Comparison of ENCODE assay signal across 13 cellular contexts in genomic region chr17:5582177-5582885, GRCh38. TPM values are rescaled to one million over a fixed set of nuclear protein-coding genes. Genes with fewer than 3 reads are reported as not detected.
DNase-seq lines count a peak whose midpoint lies in the region; ATAC-seq and TF ChIP-seq lines count a peak whose summit lies in the region.
"Had no signal": no experiment of that assay in that cellular context is flagged by ENCODE, and none has a peak within 500 bp of the region (broad histone marks: within the 10 kb centered on the region; RNA-seq: fewer than 3 reads in every experiment).

No MANE protein-coding gene starts in this region.

- H3K9ac ChIP-seq in adipocyte (ENCODE audit: low read length), result peak overlapping the region; percentile 87

- peaks cover 65% of the 10 kb centered on the region for H3K4me1 ChIP-seq in CD8-positive, alpha-beta memory T cell (ENCODE audit: insufficient read depth, low read length)
- H3K4me1 ChIP-seq in adipocyte (ENCODE audit: control insufficient read depth, insufficient read depth, low read length) (peaks cover 45% of the 10 kb centered on the region), lower lobe of right lung (peaks cover 61% of the 10 kb centered on the region), adrenal gland (replicated peaks in 1 of 2) (peaks cover 0 to 7% of the 10 kb centered on the region in 2 donors)

- peaks cover 27 to 65% (median 28%) of the 10 kb centered on the region in 3 donors for H3K36me3 Mint-ChIP-seq in CD8-positive, alpha-beta memory T cell

- H3K9me3 Mint-ChIP-seq in CD8-positive, alpha-beta memory T cell, result peaks cover 0 to 2% (median 0%) of the 10 kb centered on the region in 5 donors

- no peak overlapping the region for H3K27ac ChIP-seq in CD8-positive, alpha-beta memory T cell (ENCODE audit: low read depth, low read length)
- H3K27ac ChIP-seq in lower lobe of right lung (peak overlapping the region; percentile 13), adrenal gland (no peak overlapping the region)

- peaks cover 27% of the 10 kb centered on the region for H3K36me3 ChIP-seq in CD8-positive, alpha-beta memory T cell (ENCODE audit: insufficient read depth, low read length)
- H3K36me3 ChIP-seq in adipocyte (ENCODE audit: control insufficient read depth, insufficient read depth, low read length, severe bottlenecking) (peaks cover 21% of the 10 kb centered on the region), lower lobe of right lung (peaks cover 26% of the 10 kb centered on the region), adrenal gland (replicated peaks in 1 of 2) (no peaks in the 10 kb centered on the region)

- peaks cover 81 to 94% (median 90%) of the 10 kb centered on the region in 3 donors for H3K4me1 Mint-ChIP-seq in CD8-positive, alpha-beta memory T cell

- CTCF ChIA-PET in CD8-positive, alpha-beta memory T cell (lab: Charles Lee), result interaction anchor here (1.7 kb wide), 1 partner anchor 10 kb away, joined by 11 read pairs; no protein-coding TSS in a partner anchor

- H3K4me3 ChIP-seq in AG10803 (ENCODE audit: low read length) (peak overlapping the region; percentile 8; the same call in 1 of the 2 replicates), adipocyte (ENCODE audit: low read length) (peak overlapping the region; percentile 95), lower lobe of right lung (peak overlapping the region; percentile 65), adrenal gland (no peak overlapping the region)
- peak overlapping the region; percentile 97 for H3K4me3 ChIP-seq in CD8-positive, alpha-beta memory T cell (ENCODE audit: low read length)

- POLR2A ChIA-PET in CD8-positive, alpha-beta memory T cell (lab: Charles Lee), result interaction anchor here (0.9 kb wide), 1 partner anchor 113 kb away, joined by 3 read pairs; the partner anchor contains the start of gene DHX33

- ATAC-seq in lower lobe of right lung, result no peak
- ATAC-seq in GM18498 (IDR thresholded peaks at IDR 0.05; ENCODE audit: unreplicated experiment), result no peak
- ATAC-seq: heart left ventricle had no signal

- intact Hi-C loops in lower lobe of right lung (cut with DNase I) (no loop called here), adrenal gland (cut with DNase I) (no loop called here)

- DNase-seq in AG10803 (ENCODE audit: low read depth), result no peak
- no peak for DNase-seq in CD8-positive, alpha-beta memory T cell
- DNase-seq in adipocyte (ENCODE audit: low read depth), result no peak
- DNase-seq in lower lobe of right lung, result no peak
- DNase-seq in adrenal gland, result no peak
- DNase-seq in effector CD8-positive, alpha-beta T cell (lab: John Stamatoyannopoulos, UW), result no peak
- no peak for DNase-seq in DMS 273 (lab: John Stamatoyannopoulos, UW; ENCODE audit: unreplicated experiment)
- DNase-seq: activated CD4-positive, alpha-beta T cell treated with anti-CD3 and anti-CD28 coated beads for 1 hour; aorta; effector CD4-positive, alpha-beta T cell; heart left ventricle; stimulated activated CD4-positive, alpha-beta T cell treated with anti-CD3 and anti-CD28 coated beads, Interleukin-2, amount 100 ng/mL, for 48 hours had no signal

- TF ChIP-seq POLR2A in adrenal gland (IDR thresholded peaks at IDR 0.05), result no peak

- WGBS in adrenal gland, 4 donors, result 76 to 92% (median 87%) methylated on average over 6 to 9 of the region's 9 CpGs

- peak overlapping the region; percentile 95 to 100 (median 97) for H3K27ac Mint-ChIP-seq in CD8-positive, alpha-beta memory T cell

- TF ChIP-seq CTCF in AG10803 (conservative IDR thresholded peaks at IDR 0.05; ENCODE audit: low read length), result no peak
- no peak for TF ChIP-seq CTCF in lower lobe of right lung (IDR thresholded peaks at IDR 0.05)
- TF ChIP-seq CTCF in adrenal gland (IDR thresholded peaks at IDR 0.05), result no peak

- no peaks in the 10 kb centered on the region for H3K27me3 ChIP-seq in CD8-positive, alpha-beta memory T cell (ENCODE audit: insufficient read depth, low read length, poor library complexity, severe bottlenecking)
- H3K27me3 ChIP-seq in adipocyte (replicated peaks; ENCODE audit: control insufficient read depth, insufficient read depth, low read length), result no peaks in the 10 kb centered on the region
- no peaks in the 10 kb centered on the region for H3K27me3 ChIP-seq in lower lobe of right lung (ENCODE audit: low read depth)
- no peaks in the 10 kb centered on the region for H3K27me3 ChIP-seq in adrenal gland
- H3K27me3 ChIP-seq: heart left ventricle had no signal

- no peaks in the 10 kb centered on the region for H3K27me3 Mint-ChIP-seq in CD8-positive, alpha-beta memory T cell

- H3K4me3 Mint-ChIP-seq in CD8-positive, alpha-beta memory T cell, result peak overlapping the region; percentile 96 to 99 (median 98)

- H3K9me3 ChIP-seq in CD8-positive, alpha-beta memory T cell (ENCODE audit: low read length), result peaks cover 3% of the 10 kb centered on the region
- no peaks in the 10 kb centered on the region for H3K9me3 ChIP-seq in adipocyte (ENCODE audit: control insufficient read depth, low read length)
- no peaks in the 10 kb centered on the region for H3K9me3 ChIP-seq in lower lobe of right lung
- H3K9me3 ChIP-seq in adrenal gland (replicated peaks in 1 of 3), result no peaks in the 10 kb centered on the region

RNA-seq across cellular contexts. Expression of gene NLRP1, which starts 2.0 kb away (rescaled TPM):
- 10 to 100 TPM; 33.8 to 35.2 TPM for total RNA-seq in CD8-positive, alpha-beta memory T cell
- polyA plus RNA-seq in CD8-positive, alpha-beta memory T cell, result 37.6 TPM
- 40.3 TPM for total RNA-seq in lower lobe of right lung
- 10 to 100 TPM in 5 of 8 donors, 1 to 10 TPM in 3; 6.1 to 74.2 (median 13.0) TPM for total RNA-seq in adrenal gland
- 10 to 100 TPM; 27.2 to 88.9 (median 35.9) TPM for polyA plus RNA-seq in adrenal gland

Comparison
In these comparisons a context has a peak if more than half of its experiments do, and no peak if none do; other contexts are left out.
1. H3K4me3 ChIP-seq: peak in AG10803 (single experiment), CD8-positive, alpha-beta memory T cell (single experiment), adipocyte (single experiment) and lower lobe of right lung (single experiment); none in adrenal gland (0 of 4).